In genomic region chr2:71243548-71244301, GRCh38 we compare ENCODE assay signal across 1 cellular context.
TF ChIP-seq lines count a peak whose summit lies in the region.

No MANE protein-coding gene starts in this region.

TF ChIP-seq in GM23338, 12 proteins besides CTCF, POLR2A, EP300 and RAD21 (continued from another document):
- TF ChIP-seq REST (IDR thresholded peaks at IDR 0.05; ENCODE audit: unreplicated experiment) (no peak), ETS1 (IDR thresholded peaks at IDR 0.05) (no peak), ZNF462 (CRISPR knock-in tag; IDR thresholded peaks at IDR 0.05) (no peak)
